Comparison of ENCODE assay signal across 1 cellular context in the genomic region with DNA sequence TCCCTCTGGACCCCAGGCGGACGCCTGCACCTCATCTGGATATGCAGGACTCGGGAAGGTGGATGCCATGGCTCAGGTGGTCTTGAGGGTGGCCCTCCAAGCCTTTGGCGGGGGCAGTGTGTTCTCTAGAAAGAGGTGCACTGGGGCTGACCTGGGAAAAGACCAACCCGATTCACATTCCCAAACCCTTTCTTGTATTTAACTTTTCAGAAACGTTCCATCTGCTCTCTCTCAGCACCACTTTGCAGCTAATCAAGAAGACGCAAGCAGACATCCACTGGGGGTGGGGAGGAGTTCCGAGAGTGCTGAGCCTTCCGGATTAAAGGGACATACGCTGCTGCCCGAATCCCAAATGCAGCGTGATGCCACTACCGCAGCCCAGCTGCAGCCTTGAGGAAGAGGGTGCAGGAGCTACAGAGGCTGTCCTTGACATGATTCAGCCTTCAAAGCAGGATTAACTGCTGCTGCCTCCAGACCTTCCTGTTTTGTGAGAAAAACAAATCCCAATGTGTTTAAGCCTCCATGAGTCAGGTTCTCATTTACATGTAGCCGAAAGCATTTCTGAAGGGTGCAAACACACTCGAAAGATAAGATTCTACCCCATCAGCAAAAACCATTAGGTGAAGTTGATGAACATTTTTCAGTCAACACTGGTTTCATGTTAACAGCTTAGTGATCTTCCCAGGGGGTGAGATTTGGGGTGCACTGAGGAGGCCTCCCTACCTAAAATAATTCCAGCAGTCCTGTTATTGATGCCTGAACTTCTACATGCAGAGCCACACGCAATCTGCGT.
TF ChIP-seq lines count a peak whose summit lies in the region.

No MANE protein-coding gene starts in this region.

TF ChIP-seq in GM23338, 12 proteins besides CTCF, POLR2A, EP300 and RAD21 (continued from another document):
- TF ChIP-seq, protein P1, sequence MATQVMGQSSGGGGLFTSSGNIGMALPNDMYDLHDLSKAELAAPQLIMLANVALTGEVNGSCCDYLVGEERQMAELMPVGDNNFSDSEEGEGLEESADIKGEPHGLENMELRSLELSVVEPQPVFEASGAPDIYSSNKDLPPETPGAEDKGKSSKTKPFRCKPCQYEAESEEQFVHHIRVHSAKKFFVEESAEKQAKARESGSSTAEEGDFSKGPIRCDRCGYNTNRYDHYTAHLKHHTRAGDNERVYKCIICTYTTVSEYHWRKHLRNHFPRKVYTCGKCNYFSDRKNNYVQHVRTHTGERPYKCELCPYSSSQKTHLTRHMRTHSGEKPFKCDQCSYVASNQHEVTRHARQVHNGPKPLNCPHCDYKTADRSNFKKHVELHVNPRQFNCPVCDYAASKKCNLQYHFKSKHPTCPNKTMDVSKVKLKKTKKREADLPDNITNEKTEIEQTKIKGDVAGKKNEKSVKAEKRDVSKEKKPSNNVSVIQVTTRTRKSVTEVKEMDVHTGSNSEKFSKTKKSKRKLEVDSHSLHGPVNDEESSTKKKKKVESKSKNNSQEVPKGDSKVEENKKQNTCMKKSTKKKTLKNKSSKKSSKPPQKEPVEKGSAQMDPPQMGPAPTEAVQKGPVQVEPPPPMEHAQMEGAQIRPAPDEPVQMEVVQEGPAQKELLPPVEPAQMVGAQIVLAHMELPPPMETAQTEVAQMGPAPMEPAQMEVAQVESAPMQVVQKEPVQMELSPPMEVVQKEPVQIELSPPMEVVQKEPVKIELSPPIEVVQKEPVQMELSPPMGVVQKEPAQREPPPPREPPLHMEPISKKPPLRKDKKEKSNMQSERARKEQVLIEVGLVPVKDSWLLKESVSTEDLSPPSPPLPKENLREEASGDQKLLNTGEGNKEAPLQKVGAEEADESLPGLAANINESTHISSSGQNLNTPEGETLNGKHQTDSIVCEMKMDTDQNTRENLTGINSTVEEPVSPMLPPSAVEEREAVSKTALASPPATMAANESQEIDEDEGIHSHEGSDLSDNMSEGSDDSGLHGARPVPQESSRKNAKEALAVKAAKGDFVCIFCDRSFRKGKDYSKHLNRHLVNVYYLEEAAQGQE (IDR thresholded peaks at IDR 0.05; ENCODE audit: unreplicated experiment): no peak
- no peak for TF ChIP-seq ZNF114 (CRISPR knock-in tag; IDR thresholded peaks at IDR 0.05)
- TF ChIP-seq EZH2 (IDR thresholded peaks at IDR 0.05; ENCODE audit: low read depth, unreplicated experiment): no peak
- TF ChIP-seq EZH2phosphoT487 (IDR thresholded peaks at IDR 0.05; ENCODE audit: unreplicated experiment): no peak
- no peak for TF ChIP-seq ZNF331 (CRISPR knock-in tag; IDR thresholded peaks at IDR 0.05; ENCODE audit: low read depth)
